In genomic region chr22:22469527-22469926, GRCh38 we compare ENCODE assay signal across 37 cellular contexts. TPM values are rescaled to one million over a fixed set of nuclear protein-coding genes. Genes with fewer than 3 reads are reported as not detected.
"Had no signal": no experiment of that assay in that cellular context is flagged by ENCODE, and none has a peak within 500 bp of the region (broad histone marks: within the 10 kb centered on the region; RNA-seq: fewer than 3 reads in every experiment).

No MANE protein-coding gene starts in this region.

- DNase-seq: activated B cell treated with CpG ODN at 0.5 μM for 24 hours; activated CD4-positive, alpha-beta memory T cell treated with anti-CD3 and anti-CD28 coated beads for 36 hours; activated CD4-positive, alpha-beta T cell treated with anti-CD3 and anti-CD28 coated beads for 4 hours; activated CD4-positive, alpha-beta T cell treated with anti-CD3 and anti-CD28 coated beads, Interleukin-2, amount 10 ng/mL, durations not matched to agents 24 days and 14 days; activated CD4-positive, alpha-beta T cell treated with anti-CD3 and anti-CD28 coated beads, Interleukin-2, amount 50 U/mL, for 1 hour; activated CD4-positive, alpha-beta T cell treated with anti-CD3 and anti-CD28 coated beads, Interleukin-2, amount 50 U/mL, for 4 hours; activated CD4-positive, CD25-positive, alpha-beta regulatory T cell treated with anti-CD3 and anti-CD28 coated beads, Interleukin-2, amount 50 U/mL, for 72 hours; activated CD8-positive, alpha-beta memory T cell treated with anti-CD3 and anti-CD28 coated beads, Interleukin-2, amount 50 U/mL, for 4 hours; activated CD8-positive, alpha-beta T cell treated with anti-CD3 and anti-CD28 coated beads for 36 hours; activated effector memory CD4-positive, alpha-beta T cell treated with anti-CD3 and anti-CD28 coated beads, Interleukin-2, amount 50 U/mL, for 16 hours; activated gamma-delta T cell treated with Interleukin-2 at 50 U/mL for 16 hours; activated naive CD4-positive, alpha-beta T cell; activated naive CD4-positive, alpha-beta T cell treated with anti-CD3 and anti-CD28 coated beads for 36 hours; activated naive CD4-positive, alpha-beta T cell treated with anti-CD3 and anti-CD28 coated beads, Interleukin-2, amount 50 U/mL, for 16 hours; activated naive CD8-positive, alpha-beta T cell treated with anti-CD3 and anti-CD28 coated beads for 36 hours; activated T-cell treated with anti-CD3 and anti-CD28 coated beads for 4 hours; activated T-cell treated with anti-CD3 and anti-CD28 coated beads, Interleukin-2, amount 50 U/mL, for 1 hour; activated T-cell treated with anti-CD3 and anti-CD28 coated beads, Interleukin-2, amount 50 U/mL, for 4 hours; activated T-cell treated with anti-CD3 and anti-CD28 coated beads, Interleukin-2, amount 50 U/mL, for 72 hours; adrenal gland; amniotic stem cell; aorta; body of pancreas; brain microvascular endothelial cell; central memory CD4-positive, alpha-beta T cell; T-helper 2 cell; T-helper 9 cell had no signal

- H3K4me3 ChIP-seq: adrenal gland, body of pancreas, breast epithelium had no signal

- H3K27ac ChIP-seq: adrenal gland, body of pancreas, brain microvascular endothelial cell, breast epithelium, VCaP had no signal

- FAIRE-seq: astrocyte, TTC549 had no signal

- H3K36me3 ChIP-seq: adrenal gland, brain microvascular endothelial cell, breast epithelium had no signal

- H3K4me1 ChIP-seq: adrenal gland, body of pancreas, breast epithelium had no signal

- ATAC-seq: activated CD8-positive, alpha-beta T cell treated with anti-CD3 and anti-CD28 coated beads for 36 hours; activated naive CD4-positive, alpha-beta T cell treated with anti-CD3 and anti-CD28 coated beads, Interleukin-2, amount 50 U/mL, for 72 hours; activated T-cell treated with anti-CD3 and anti-CD28 coated beads, Interleukin-2, amount 50 U/mL, for 4 hours; activated T-cell treated with anti-CD3 and anti-CD28 coated beads, Interleukin-2, amount 50 U/mL, for 72 hours; activated T-helper 17 cell treated with anti-CD3 and anti-CD28 coated beads, Interleukin-2, amount 50 U/mL, for 72 hours; body of pancreas had no signal

- H3K27me3 ChIP-seq: body of pancreas had no signal

- H3K9me3 ChIP-seq: adrenal gland, body of pancreas had no signal

RNA-seq across cellular contexts. Expression of gene ZNF280B, which starts 39.0 kb away (rescaled TPM):
- polyA plus RNA-seq: aorta had no signal

RNA-seq across cellular contexts. Expression of gene ZNF280A, which starts 50.5 kb away (rescaled TPM):
- total RNA-seq: activated B cell treated with CpG ODN at 0.5 μM for 24 hours; activated CD4-positive, alpha-beta memory T cell treated with anti-CD3 and anti-CD28 coated beads for 36 hours; activated CD4-positive, alpha-beta T cell treated with anti-CD3 and anti-CD28 coated beads, Interleukin-2, amount 10 ng/mL, durations not matched to agents 24 days and 14 days; activated CD8-positive, alpha-beta memory T cell treated with anti-CD3 and anti-CD28 coated beads for 36 hours; activated CD8-positive, alpha-beta T cell treated with anti-CD3 and anti-CD28 coated beads for 36 hours; activated naive CD4-positive, alpha-beta T cell treated with anti-CD3 and anti-CD28 coated beads for 36 hours; activated naive CD4-positive, alpha-beta T cell treated with anti-CD3 and anti-CD28 coated beads, Interleukin-2, amount 50 U/mL, for 72 hours; activated naive CD8-positive, alpha-beta T cell treated with anti-CD3 and anti-CD28 coated beads for 36 hours; activated T-cell treated with anti-CD3 and anti-CD28 coated beads, Interleukin-2, amount 50 U/mL, for 4 hours; activated T-cell treated with anti-CD3 and anti-CD28 coated beads, Interleukin-2, amount 50 U/mL, for 72 hours; activated T-helper 1 cell treated with anti-CD3 and anti-CD28 coated beads, Interleukin-12 subunit alpha, Interleukin-12 subunit beta, Interleukin-2, Interleukin-4 antibody, amounts not matched to agents 30 ng/mL and 10 ng/mL and 1 ng/mL, durations not matched to agents 14 hours and 24 hours and 36 hours; activated T-helper 17 cell treated with anti-CD3 and anti-CD28 coated beads, Interleukin-2, amount 50 U/mL, for 72 hours; aorta; body of pancreas; breast epithelium; cardiac septum; cerebellum had no signal
- polyA plus RNA-seq: aorta had no signal
